In genomic region chr6:157615411-157615763, GRCh38 we compare ENCODE assay signal across 11 cellular contexts.
DNase-seq lines count a peak whose midpoint lies in the region; ATAC-seq, FAIRE-seq and TF ChIP-seq lines count a peak whose summit lies in the region.
"Had no signal": no experiment of that assay in that cellular context is flagged by ENCODE, and none has a peak within 500 bp of the region (broad histone marks: within the 10 kb centered on the region; RNA-seq: fewer than 3 reads in every experiment).

No MANE protein-coding gene starts in this region.

- POLR2A ChIA-PET in GM12878 (lab: Charles Lee), result no interaction called here

- no peak for TF ChIP-seq RAD21 in GM12878 (IDR thresholded peaks at IDR 0.05; ENCODE audit: insufficient read depth, low read depth, low read length)

- H3K9ac ChIP-seq in DND-41 (ENCODE audit: low read depth, low read length), result no peak overlapping the region
- H3K9ac ChIP-seq in GM12878 (ENCODE audit: control insufficient read depth, insufficient read depth, low read length), result no peak overlapping the region
- peak overlapping the region in 1 of 2 donors; percentile 48 for H3K9ac ChIP-seq in mucosa of rectum (ENCODE audit: low read depth in 1 of 2, low read length in 2 of 2)

- H4K20me1 ChIP-seq in DND-41 (ENCODE audit: insufficient read depth, low read length) (no peaks in the 10 kb centered on the region), GM12878 (ENCODE audit: control insufficient read depth, insufficient read depth) (no peaks in the 10 kb centered on the region)

- CTCF ChIA-PET in GM12878 (lab: Yijun Ruan, JAX), result interaction anchor here (0.7 to 3.3 kb wide), 6 partner anchors 9 to 301 kb away, joined by 3 to 26 read pairs (median 4); no protein-coding TSS in a partner anchor

- H3K36me3 ChIP-seq in DND-41 (ENCODE audit: insufficient read depth, low read length) (no peaks in the 10 kb centered on the region), GM12878 (ENCODE audit: control insufficient read depth in 2 of 2, insufficient read depth in 2 of 2, low read length in 1 of 2) (no peaks in the 10 kb centered on the region), mucosa of rectum (ENCODE audit: control insufficient read depth in 2 of 2, insufficient read depth in 2 of 2, low read length in 2 of 2) (no peaks in the 10 kb centered on the region)

- no peak for ATAC-seq in DND-41 (ENCODE audit: insufficient read depth, low read depth)
- ATAC-seq in GM12878, result no peak
- no peak for ATAC-seq in HG03439 (IDR thresholded peaks at IDR 0.05; ENCODE audit: unreplicated experiment)

- H3K4me2 ChIP-seq in DND-41 (ENCODE audit: insufficient read depth, low read length), result no peak overlapping the region
- no peak overlapping the region for H3K4me2 ChIP-seq in GM12878 (ENCODE audit: control insufficient read depth, insufficient read depth)

- H3K79me2 ChIP-seq in DND-41 (ENCODE audit: insufficient read depth, low read length), result no peaks in the 10 kb centered on the region
- H3K79me2 ChIP-seq in GM12878 (ENCODE audit: control insufficient read depth, insufficient read depth, low read length), result no peaks in the 10 kb centered on the region

- SMC1A ChIA-PET in GM12878 (lab: Charles Lee; ENCODE audit: uncharacterized antibody, unreplicated experiment), result interaction anchor here (1.0 to 3.7 kb wide), 6 partner anchors 10 to 301 kb away, joined by 3 to 18 read pairs (median 3); no protein-coding TSS in a partner anchor

- H3K9me3 ChIP-seq in DND-41 (ENCODE audit: insufficient read depth, low read length, severe bottlenecking) (no peaks in the 10 kb centered on the region), GM12878 (replicated peaks; ENCODE audit: control insufficient read depth, insufficient read depth, low read length) (no peaks in the 10 kb centered on the region), mucosa of rectum (ENCODE audit: control insufficient read depth in 2 of 2, low read length in 2 of 2) (no peaks in the 10 kb centered on the region)

- BruUV-seq in GM12878 (replicated peaks; lab: Mats Ljungman, UMichigan), result no TSS peak

- TF ChIP-seq CTCF in DND-41 (IDR thresholded peaks at IDR 0.05; ENCODE audit: borderline replicate concordance, extremely low read depth, low read length, poor library complexity, severe bottlenecking) (peak; percentile 46), LNCaP clone FGC (IDR thresholded peaks at IDR 0.05; ENCODE audit: control insufficient read depth, extremely low read depth, insufficient read depth) (peak; percentile 44), GM12878 (IDR thresholded peaks at IDR 0.05 in 2 of 3, conservative IDR thresholded peaks at IDR 0.05 in 1 of 3; ENCODE audit: control insufficient read depth in 2 of 3, extremely low read depth in 1 of 3, insufficient read depth in 1 of 3, low read depth in 3 of 3, low read length in 3 of 3) (0 out of 6 replicates have a peak, but pooled peaks of 1 of the 3 experiments have one; percentile 4)

- H3K27me3 ChIP-seq in DND-41 (ENCODE audit: insufficient read depth, low read length, poor library complexity) (peaks cover 3% of the 10 kb centered on the region), GM12878 (replicated peaks in 1 of 2; ENCODE audit: control insufficient read depth in 2 of 2, insufficient read depth in 2 of 2, low read length in 1 of 2) (no peaks in the 10 kb centered on the region), mucosa of rectum (ENCODE audit: control insufficient read depth in 2 of 2, insufficient read depth in 2 of 2, low read length in 2 of 2) (no peaks in the 10 kb centered on the region)

- RAD21 ChIA-PET in GM12878 (lab: Charles Lee; ENCODE audit: unreplicated experiment), result interaction anchor here (1.0 to 1.5 kb wide), 4 partner anchors 44 to 341 kb away, joined by 3 read pairs; no protein-coding TSS in a partner anchor

- intact Hi-C loops in GM12878 (cut with micrococcal nuclease; ENCODE audit: unreplicated experiment), result no loop called here

- in situ Hi-C loops in GM12878 (cut with MboI), result no loop called here

- TF ChIP-seq POLR2A in GM12878 (IDR thresholded peaks at IDR 0.05; ENCODE audit: low read depth, low read length), result no peak

- H3K4me3 ChIP-seq in DND-41 (ENCODE audit: low read depth in 1 of 2, low read length in 2 of 2) (no peak overlapping the region), LNCaP clone FGC (ENCODE audit: low read depth, low read length) (no peak overlapping the region), GM12878 (no peak overlapping the region), mucosa of rectum (ENCODE audit: low read length in 2 of 2) (no peak overlapping the region)

- H3K4me1 ChIP-seq in DND-41 (ENCODE audit: insufficient read depth, low read length) (no peaks in the 10 kb centered on the region), GM12878 (ENCODE audit: control insufficient read depth, insufficient read depth, low read length) (no peaks in the 10 kb centered on the region), mucosa of rectum (ENCODE audit: control insufficient read depth in 2 of 2, insufficient read depth in 2 of 2, low read length in 2 of 2) (peaks cover 21 to 29% of the 10 kb centered on the region in 2 donors)

- 13% methylated on average over 5 of the region's 5 CpGs for WGBS in GM12878 (ENCODE audit: insufficient coverage, insufficient replicate concordance, low lambda C conversion rate, missing lambda C conversion rate)

- DNase-seq in DND-41 (no peak), LNCaP clone FGC (ENCODE audit: low read depth) (no peak), GM12878 (ENCODE audit: low read depth, low spot score) (no peak), NCI-H2081 (lab: John Stamatoyannopoulos, UW) (no peak)
- DNase-seq in activated CD4-positive, alpha-beta T cell treated with anti-CD3 and anti-CD28 coated beads for 1 hour, result no peak
- no peak for DNase-seq in stimulated activated CD4-positive, alpha-beta T cell treated with anti-CD3 and anti-CD28 coated beads, Interleukin-1b, Interleukin-23, amount 100 ng/mL, for 48 hours
- DNase-seq: NCI-H226; stimulated activated CD4-positive, alpha-beta T cell treated with anti-CD3 and anti-CD28 coated beads, Interleukin-12 subunit alpha, Interleukin-12 subunit beta, amount 100 ng/mL, for 4 hours; stimulated activated naive CD4-positive, alpha-beta T cell had no signal

- H3K27ac ChIP-seq in DND-41 (ENCODE audit: low read length) (no peak overlapping the region), GM12878 (ENCODE audit: control insufficient read depth, insufficient read depth) (no peak overlapping the region), mucosa of rectum (ENCODE audit: low read depth in 2 of 2, low read length in 2 of 2) (peak overlapping the region; percentile 73 to 83)

- H2AFZ ChIP-seq in DND-41 (ENCODE audit: low read depth, low read length), result no peak overlapping the region
- H2AFZ ChIP-seq in GM12878 (ENCODE audit: control insufficient read depth, low read depth, low read length), result no peak overlapping the region

- no peak for FAIRE-seq in GM12878 (lab: Jason Lieb, UNC)

- no peak for TF ChIP-seq EP300 in GM12878 (IDR thresholded peaks at IDR 0.05; ENCODE audit: borderline replicate concordance in 1 of 2, control insufficient read depth in 1 of 2, low read depth in 2 of 2, low read length in 2 of 2)

TF ChIP-seq in GM12878, 131 proteins besides CTCF, POLR2A, EP300 and RAD21:
- no peak for TF ChIP-seq ASH2L (IDR thresholded peaks at IDR 0.05; ENCODE audit: borderline replicate concordance, low read depth)
- TF ChIP-seq SPI1 (IDR thresholded peaks at IDR 0.05; ENCODE audit: borderline replicate concordance, insufficient read depth, low read depth, low read length), result peak; percentile 27; the same call in 1 of the 2 replicates

Comparison
In these comparisons a context has a peak if more than half of its experiments do, and no peak if none do; other contexts are left out.
1. H3K27ac ChIP-seq: peak in mucosa of rectum (2 of 2); none in DND-41 (single experiment) and GM12878 (single experiment).